31 cellular contexts compared by ENCODE assay signal in genomic region chr6:73371984-73372383, GRCh38. TPM values are rescaled to one million over a fixed set of nuclear protein-coding genes. Genes with fewer than 3 reads are reported as not detected.
"Had no signal": no experiment of that assay in that cellular context is flagged by ENCODE, and none has a peak within 500 bp of the region (broad histone marks: within the 10 kb centered on the region; RNA-seq: fewer than 3 reads in every experiment).

No MANE protein-coding gene starts in this region.

- H3K27ac ChIP-seq: stomach, suprapubic skin, testis, thoracic aorta, thyroid gland, tibial artery, tibial nerve, transverse colon, upper lobe of left lung, upper lobe of right lung, uterus, vagina had no signal

- H3K4me1 ChIP-seq: stomach, suprapubic skin, testis, thyroid gland, tibial artery, tibial nerve, transverse colon, upper lobe of left lung, upper lobe of right lung, uterus, vagina had no signal

- H3K27me3 ChIP-seq: stomach, suprapubic skin, testis, thyroid gland, tibial artery, tibial nerve, transverse colon, upper lobe of left lung, upper lobe of right lung, uterus, vagina had no signal

- H3K27me3 Mint-ChIP-seq: stimulated activated memory B cell treated with anti-CD40 and anti-IgM and Interleukin-4, amounts not matched to agents 10 μg/mL and 1 μg/mL and 100 μg/mL, for 72 hours; stimulated activated naive B cell treated with anti-CD40 and anti-IgM and Interleukin-4, amounts not matched to agents 10 μg/mL and 1 μg/mL and 100 μg/mL, for 72 hours; stimulated activated naive CD8-positive, alpha-beta T cell treated with anti-CD3 and anti-CD28 coated beads, Interleukin-15, amount 100 ng/mL, for 72 hours; stimulated activated naive CD8-positive, alpha-beta T cell treated with anti-CD3 and anti-CD28 coated beads, Interleukin-15, Interleukin-2, amounts not matched to agents 100 ng/mL and 50 ng/mL, for 24 hours; type B pancreatic cell had no signal

- H3K9me3 ChIP-seq: testis, thoracic aorta, thyroid gland, transverse colon, uterus, vagina had no signal

- H3K4me3 Mint-ChIP-seq: stimulated activated effector memory CD8-positive, alpha-beta T cell treated with anti-CD3 and anti-CD28 coated beads, Interleukin-12 subunit alpha, Interleukin-12 subunit beta, amount 100 ng/mL, for 72 hours; stimulated activated memory B cell treated with anti-CD40 and anti-IgM and Interleukin-4, amounts not matched to agents 10 μg/mL and 1 μg/mL and 100 μg/mL, for 72 hours; stimulated activated naive B cell treated with anti-CD40 and anti-IgM and Interleukin-4, amounts not matched to agents 10 μg/mL and 1 μg/mL and 100 μg/mL, for 72 hours; stimulated activated naive CD8-positive, alpha-beta T cell treated with anti-CD3 and anti-CD28 coated beads, Interleukin-15, amount 100 ng/mL, for 72 hours; stimulated activated naive CD8-positive, alpha-beta T cell treated with anti-CD3 and anti-CD28 coated beads, Interleukin-15, Interleukin-2, amounts not matched to agents 100 ng/mL and 50 ng/mL, for 24 hours; type B pancreatic cell had no signal

- H3K36me3 ChIP-seq: stomach, suprapubic skin, thoracic aorta, thyroid gland, tibial artery, tibial nerve, transverse colon, upper lobe of left lung, upper lobe of right lung, uterus, vagina had no signal

- ATAC-seq: stimulated activated effector memory CD8-positive, alpha-beta T cell treated with anti-CD3 and anti-CD28 coated beads, Interleukin-12 subunit alpha, Interleukin-12 subunit beta, amount 100 ng/mL, for 72 hours; stimulated activated memory B cell treated with anti-CD40 and anti-IgM and Interleukin-4, amounts not matched to agents 10 μg/mL and 1 μg/mL and 100 μg/mL, for 72 hours; stimulated activated naive B cell treated with anti-CD40 and anti-IgM and Interleukin-4, amounts not matched to agents 10 μg/mL and 1 μg/mL and 100 μg/mL, for 72 hours; stimulated activated naive CD8-positive, alpha-beta T cell treated with anti-CD3 and anti-CD28 coated beads, Interleukin-15, amount 100 ng/mL, for 72 hours; stimulated activated naive CD8-positive, alpha-beta T cell treated with anti-CD3 and anti-CD28 coated beads, Interleukin-15, Interleukin-2, amounts not matched to agents 100 U/mL and 50 U/mL, for 24 hours; upper lobe of right lung had no signal

- H3K27ac Mint-ChIP-seq: stimulated activated effector memory CD8-positive, alpha-beta T cell treated with anti-CD3 and anti-CD28 coated beads, Interleukin-12 subunit alpha, Interleukin-12 subunit beta, amount 100 ng/mL, for 72 hours; stimulated activated memory B cell treated with anti-CD40 and anti-IgM and Interleukin-4, amounts not matched to agents 10 μg/mL and 1 μg/mL and 100 μg/mL, for 72 hours; stimulated activated naive CD8-positive, alpha-beta T cell treated with anti-CD3 and anti-CD28 coated beads, Interleukin-15, amount 100 ng/mL, for 72 hours; stimulated activated naive CD8-positive, alpha-beta T cell treated with anti-CD3 and anti-CD28 coated beads, Interleukin-15, Interleukin-2, amounts not matched to agents 100 ng/mL and 50 ng/mL, for 24 hours; type B pancreatic cell had no signal

- DNase-seq: stimulated activated CD4-positive, alpha-beta T cell treated with anti-CD3 and anti-CD28 coated beads, Interleukin-2, amount 100 ng/mL, for 48 hours; stimulated activated CD4-positive, alpha-beta T cell treated with anti-CD3 and anti-CD28 coated beads, Interleukin-4, amount 100 ng/mL, for 1 hour; stimulated activated CD4-positive, alpha-beta T cell treated with anti-CD3 and anti-CD28 coated beads, Interleukin-4, amount 100 ng/mL, for 24 hours; stimulated activated CD4-positive, alpha-beta T cell treated with anti-CD3 and anti-CD28 coated beads, Interleukin-4, amount 100 ng/mL, for 4 hours; stimulated activated CD8-positive, alpha-beta memory T cell treated with anti-CD3 and anti-CD28 coated beads, Interleukin-4, amount 100 ng/mL, for 48 hours; stimulated activated naive B cell treated with anti-CD40 and anti-IgM and Interleukin-4, amounts not matched to agents 10 μg/mL and 1 μg/mL and 100 μg/mL, for 72 hours; stimulated activated naive CD4-positive, alpha-beta T cell; stimulated activated naive CD4-positive, alpha-beta T cell treated with Interleukin-2 at 50 U/mL for 16 hours; stimulated activated naive CD8-positive, alpha-beta T cell treated with anti-CD3 and anti-CD28 coated beads, Interleukin-15, amount 100 ng/mL, for 72 hours; stimulated activated naive CD8-positive, alpha-beta T cell treated with anti-CD3 and anti-CD28 coated beads, Interleukin-15, Interleukin-2, amounts not matched to agents 100 U/mL and 50 U/mL, for 24 hours; stomach; testis; thyroid gland; tibial artery; transverse colon; trophoblast cell; upper lobe of left lung; upper lobe of right lung; uterus had no signal

- H3K9me3 Mint-ChIP-seq: stimulated activated effector memory CD8-positive, alpha-beta T cell treated with anti-CD3 and anti-CD28 coated beads, Interleukin-12 subunit alpha, Interleukin-12 subunit beta, amount 100 ng/mL, for 72 hours; type B pancreatic cell had no signal

- H3K4me3 ChIP-seq: stomach, suprapubic skin, testis, thoracic aorta, thyroid gland, tibial artery, tibial nerve, transverse colon, upper lobe of left lung, upper lobe of right lung, uterus, vagina had no signal

- H3K4me1 Mint-ChIP-seq: stimulated activated effector memory CD8-positive, alpha-beta T cell treated with anti-CD3 and anti-CD28 coated beads, Interleukin-12 subunit alpha, Interleukin-12 subunit beta, amount 100 ng/mL, for 72 hours; stimulated activated memory B cell treated with anti-CD40 and anti-IgM and Interleukin-4, amounts not matched to agents 10 μg/mL and 1 μg/mL and 100 μg/mL, for 72 hours; stimulated activated naive CD8-positive, alpha-beta T cell treated with anti-CD3 and anti-CD28 coated beads, Interleukin-15, amount 100 ng/mL, for 72 hours had no signal

- H3K36me3 Mint-ChIP-seq: stimulated activated effector memory CD8-positive, alpha-beta T cell treated with anti-CD3 and anti-CD28 coated beads, Interleukin-12 subunit alpha, Interleukin-12 subunit beta, amount 100 ng/mL, for 72 hours; stimulated activated memory B cell treated with anti-CD40 and anti-IgM and Interleukin-4, amounts not matched to agents 10 μg/mL and 1 μg/mL and 100 μg/mL, for 72 hours; type B pancreatic cell had no signal

RNA-seq across cellular contexts. Expression of gene OOEP, which starts 2.3 kb away (rescaled TPM):
- total RNA-seq: stomach, subcutaneous adipose tissue, temporal lobe, thoracic aorta, thyroid gland, tibial nerve, transverse colon, ureter, urinary bladder, uterus, vagina had no signal

RNA-seq across cellular contexts. Expression of gene KHDC3L, which starts 9.5 kb away (rescaled TPM):
- total RNA-seq: stomach, subcutaneous adipose tissue, suprapubic skin, thoracic aorta, thyroid gland, tibial nerve, transverse colon, upper lobe of left lung, upper lobe of right lung, ureter, urinary bladder, vagina had no signal
- polyA plus RNA-seq: stomach, urinary bladder had no signal

RNA-seq across cellular contexts. Expression of gene DPPA5, which starts 17.9 kb away (rescaled TPM):
- total RNA-seq: stomach, subcutaneous adipose tissue, suprapubic skin, temporal lobe, thoracic aorta, thyroid gland, tibial nerve, transverse colon, upper lobe of left lung, upper lobe of right lung, ureter, urinary bladder, uterus, vagina had no signal
- polyA plus RNA-seq: stomach, urinary bladder had no signal
